20 cellular contexts compared by ENCODE assay signal in genomic region chr3:129347446-129347845, GRCh38.
"Had no signal": no experiment of that assay in that cellular context is flagged by ENCODE, and none has a peak within 500 bp of the region (broad histone marks: within the 10 kb centered on the region; RNA-seq: fewer than 3 reads in every experiment).

No MANE protein-coding gene starts in this region.

- H3K27ac ChIP-seq: WERI-Rb-1 had no signal

- DNase-seq: activated CD4-positive, alpha-beta T cell treated with anti-CD3 and anti-CD28 coated beads for 36 hours; activated CD4-positive, alpha-beta T cell treated with anti-CD3 and anti-CD28 coated beads, Interleukin-2, amount 50 U/mL, for 1 hour; activated CD8-positive, alpha-beta memory T cell treated with anti-CD3 and anti-CD28 coated beads, Interleukin-2, amount 50 U/mL, for 4 hours; activated CD8-positive, alpha-beta T cell treated with anti-CD3 and anti-CD28 coated beads for 36 hours; activated naive CD4-positive, alpha-beta T cell treated with anti-CD3 and anti-CD28 coated beads, Interleukin-2, amount 50 U/mL, for 16 hours; activated naive CD8-positive, alpha-beta T cell treated with anti-CD3 and anti-CD28 coated beads, Interleukin-2, amount 10 ng/mL, durations not matched to agents 7 days and 5 days; activated T-cell treated with anti-CD3 and anti-CD28 coated beads, Interleukin-2, amount 50 U/mL, for 72 hours; anterior cingulate cortex; central memory CD4-positive, alpha-beta T cell; Kasumi-1; NCI-H1092; NCI-H1930; NCI-H2227 treated with DMSO at 0.1 percent for 48 hours; NCI-H446 treated with DMSO at 0.1 percent for 48 hours; NCI-H748 treated with DMSO at 0.1 percent for 48 hours; SIG-M5; T-helper 1 cell; WERI-Rb-1 had no signal

- H3K4me3 ChIP-seq: adrenal gland, K562 had no signal

- H3K9me3 ChIP-seq: adrenal gland had no signal

- H3K27me3 ChIP-seq: adrenal gland had no signal

- H3K36me3 ChIP-seq: adrenal gland, WERI-Rb-1 had no signal

- ATAC-seq: activated CD4-positive, alpha-beta T cell treated with anti-CD3 and anti-CD28 coated beads for 36 hours; activated CD8-positive, alpha-beta T cell treated with anti-CD3 and anti-CD28 coated beads for 36 hours; activated T-cell treated with anti-CD3 and anti-CD28 coated beads, Interleukin-2, amount 50 U/mL, for 72 hours; K562 had no signal
